In the genomic region with DNA sequence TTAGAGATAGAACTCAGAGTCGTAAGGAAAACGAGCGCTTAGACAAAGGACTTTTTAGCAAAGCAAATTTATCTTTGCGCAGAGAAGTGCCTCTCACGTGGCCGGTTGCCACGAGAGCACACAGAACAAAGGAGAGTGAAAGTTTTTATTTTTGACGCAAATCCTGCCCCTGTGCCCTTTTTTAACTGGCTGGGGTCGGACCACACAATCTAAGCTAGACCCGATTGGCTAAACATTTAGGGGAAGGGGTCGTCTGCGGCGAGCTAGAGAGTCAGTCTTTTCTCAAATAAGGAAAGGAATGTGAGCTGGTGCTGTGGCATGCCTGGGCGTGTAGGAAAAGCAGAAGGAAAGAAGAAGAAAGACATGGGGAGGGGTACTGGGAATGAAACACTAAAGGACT, we compare ENCODE assay signal across 1 cellular context.
TF ChIP-seq lines count a peak whose summit lies in the region.

No MANE protein-coding gene starts in this region.

TF ChIP-seq in IMR-90, 13 proteins besides CTCF, POLR2A, EP300 and RAD21:
- no peak for TF ChIP-seq RFX5 (IDR thresholded peaks at IDR 0.05; ENCODE audit: low read depth, low read length)
- no peak for TF ChIP-seq RCOR1 (IDR thresholded peaks at IDR 0.05; ENCODE audit: insufficient replicate concordance, low read length)
- no peak for TF ChIP-seq MAFK (IDR thresholded peaks at IDR 0.05; ENCODE audit: low read depth, low read length)
- TF ChIP-seq, protein P1, sequence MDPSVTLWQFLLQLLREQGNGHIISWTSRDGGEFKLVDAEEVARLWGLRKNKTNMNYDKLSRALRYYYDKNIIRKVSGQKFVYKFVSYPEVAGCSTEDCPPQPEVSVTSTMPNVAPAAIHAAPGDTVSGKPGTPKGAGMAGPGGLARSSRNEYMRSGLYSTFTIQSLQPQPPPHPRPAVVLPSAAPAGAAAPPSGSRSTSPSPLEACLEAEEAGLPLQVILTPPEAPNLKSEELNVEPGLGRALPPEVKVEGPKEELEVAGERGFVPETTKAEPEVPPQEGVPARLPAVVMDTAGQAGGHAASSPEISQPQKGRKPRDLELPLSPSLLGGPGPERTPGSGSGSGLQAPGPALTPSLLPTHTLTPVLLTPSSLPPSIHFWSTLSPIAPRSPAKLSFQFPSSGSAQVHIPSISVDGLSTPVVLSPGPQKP (IDR thresholded peaks at IDR 0.05; ENCODE audit: borderline replicate concordance, low read depth, low read length): no peak
- TF ChIP-seq BHLHE40 (IDR thresholded peaks at IDR 0.05; ENCODE audit: low read depth, low read length): no peak
- TF ChIP-seq CEBPB (IDR thresholded peaks at IDR 0.05; ENCODE audit: low read depth, low read length): no peak
- no peak for TF ChIP-seq SMC3 (IDR thresholded peaks at IDR 0.05; ENCODE audit: low read depth, low read length)
- no peak for TF ChIP-seq NFE2L2 (IDR thresholded peaks at IDR 0.05; ENCODE audit: low read depth, low read length)
- TF ChIP-seq, protein P2, sequence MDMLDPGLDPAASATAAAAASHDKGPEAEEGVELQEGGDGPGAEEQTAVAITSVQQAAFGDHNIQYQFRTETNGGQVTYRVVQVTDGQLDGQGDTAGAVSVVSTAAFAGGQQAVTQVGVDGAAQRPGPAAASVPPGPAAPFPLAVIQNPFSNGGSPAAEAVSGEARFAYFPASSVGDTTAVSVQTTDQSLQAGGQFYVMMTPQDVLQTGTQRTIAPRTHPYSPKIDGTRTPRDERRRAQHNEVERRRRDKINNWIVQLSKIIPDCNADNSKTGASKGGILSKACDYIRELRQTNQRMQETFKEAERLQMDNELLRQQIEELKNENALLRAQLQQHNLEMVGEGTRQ (IDR thresholded peaks at IDR 0.05; ENCODE audit: low read depth, low read length): no peak
- TF ChIP-seq MAZ (IDR thresholded peaks at IDR 0.05; ENCODE audit: borderline replicate concordance, low read depth, low read length): no peak
- TF ChIP-seq FOS (IDR thresholded peaks at IDR 0.05; ENCODE audit: low read depth, low read length): no peak
- TF ChIP-seq MXI1 (IDR thresholded peaks at IDR 0.05; ENCODE audit: borderline replicate concordance, low read depth, low read length): no peak
- TF ChIP-seq CHD1 (IDR thresholded peaks at IDR 0.05; ENCODE audit: low read depth, low read length): no peak
